1 cellular context compared by ENCODE assay signal in genomic region chr12:46382974-46383653, GRCh38.
TF ChIP-seq lines count a peak whose summit lies in the region.

No MANE protein-coding gene starts in this region.

TF ChIP-seq in K562, 482 proteins besides CTCF, POLR2A, EP300 and RAD21 (continued from another document and continues in another):
- TF ChIP-seq ZNF407 (IDR thresholded peaks at IDR 0.05; ENCODE audit: low read depth) (no peak), MAZ (CRISPR knock-in tag; conservative IDR thresholded peaks at IDR 0.05 in 1 of 2, IDR thresholded peaks at IDR 0.05 in 1 of 2) (peak; percentile 87 to 96), MTA3 (IDR thresholded peaks at IDR 0.05; ENCODE audit: borderline replicate concordance) (peak; percentile 83), TBL1XR1 (IDR thresholded peaks at IDR 0.05; ENCODE audit: low read length in 2 of 2) (peak in 1 of 2 experiments; percentile 51; a peak in 1 of 4 replicates), BMI1 (IDR thresholded peaks at IDR 0.05; ENCODE audit: low read length) (no peak), SMAD4 (CRISPR knock-in tag; conservative IDR thresholded peaks at IDR 0.05) (peak; percentile 88), PRPF4 (IDR thresholded peaks at IDR 0.05; ENCODE audit: insufficient read depth, low read depth, low read length, poor library complexity, severe bottlenecking) (peak; percentile 65), WHSC1 (IDR thresholded peaks at IDR 0.05; ENCODE audit: low read length) (no peak), ZNF639 (CRISPR knock-in tag; conservative IDR thresholded peaks at IDR 0.05 in 1 of 2, IDR thresholded peaks at IDR 0.05 in 1 of 2) (peak in 1 of 2 experiments; percentile 82; a peak in 2 of 4 replicates), TCF15 (CRISPR knock-in tag; IDR thresholded peaks at IDR 0.05) (peak; percentile 68; the same call in 1 of the 2 replicates), RBBP5 (IDR thresholded peaks at IDR 0.05; ENCODE audit: borderline replicate concordance, insufficient read depth, low read length, poor library complexity, severe bottlenecking) (peak; percentile 57), NFXL1 (CRISPR knock-in tag; IDR thresholded peaks at IDR 0.05) (0 out of 2 replicates have a peak, but pooled peaks have one; percentile 57), RUNX1 (IDR thresholded peaks at IDR 0.05; ENCODE audit: low read depth) (0 out of 2 replicates have a peak, but pooled peaks have one; percentile 10), MLLT1 (IDR thresholded peaks at IDR 0.05) (0 out of 4 replicates have a peak, but pooled peaks of 1 of the 2 experiments have one; percentile 4), ZNF143 (CRISPR knock-in tag; IDR thresholded peaks at IDR 0.05) (no peak), RBM22 (IDR thresholded peaks at IDR 0.05; ENCODE audit: low read depth, low read length, poor library complexity, severe bottlenecking) (peak; percentile 9), NCOA6 (IDR thresholded peaks at IDR 0.05) (no peak), CBFA2T2 (conservative IDR thresholded peaks at IDR 0.05) (peak; percentile 66), FIP1L1 (IDR thresholded peaks at IDR 0.05; ENCODE audit: low read depth, low read length, poor library complexity, severe bottlenecking) (peak; percentile 76), TFAP4 (CRISPR knock-in tag; IDR thresholded peaks at IDR 0.05; ENCODE audit: borderline replicate concordance) (peak; percentile 70; the same call in 1 of the 2 replicates), FOXP1 (CRISPR knock-in tag; IDR thresholded peaks at IDR 0.05) (peak; percentile 85), HOXB6 (CRISPR knock-in tag; IDR thresholded peaks at IDR 0.05; ENCODE audit: borderline replicate concordance) (no peak), RBFOX2 (IDR thresholded peaks at IDR 0.05; ENCODE audit: low read depth, low read length) (peak; percentile 92), TBP (optimal IDR thresholded peaks at IDR 0.05; ENCODE audit: low read depth, low read length) (peak; percentile 56), CREM (IDR thresholded peaks at IDR 0.05; ENCODE audit: low read depth) (peak; percentile 33), ZNF121 (CRISPR knock-in tag; conservative IDR thresholded peaks at IDR 0.05) (no peak), ZNF57 (CRISPR knock-in tag; IDR thresholded peaks at IDR 0.05) (no peak), CREBBP (IDR thresholded peaks at IDR 0.05; ENCODE audit: low read depth, low read length) (no peak), E2F5 (CRISPR knock-in tag; IDR thresholded peaks at IDR 0.05) (no peak), SIN3B (IDR thresholded peaks at IDR 0.05; ENCODE audit: low read depth) (peak; percentile 37; the same call in 1 of the 2 replicates), ARID3B (CRISPR knock-in tag; IDR thresholded peaks at IDR 0.05; ENCODE audit: borderline replicate concordance) (peak; percentile 73; the same call in 1 of the 2 replicates), ZEB2 (IDR thresholded peaks at IDR 0.05) (no peak), YY1 (IDR thresholded peaks at IDR 0.05; ENCODE audit: borderline replicate concordance in 1 of 3, control insufficient read depth in 1 of 3, extremely low read depth in 1 of 3, insufficient read depth in 3 of 3, insufficient read length in 1 of 3, insufficient replicate concordance in 2 of 3, low read depth in 1 of 3, low read length in 2 of 3) (peak in 2 of 3 experiments; percentile 42 to 70), KLF1 (tag; IDR thresholded peaks at IDR 0.05) (peak; percentile 60; the same call in 1 of the 2 replicates), ZMIZ1 (IDR thresholded peaks at IDR 0.05; ENCODE audit: low read depth in 2 of 2, low read length in 2 of 2) (no peak), MNT (conservative IDR thresholded peaks at IDR 0.05) (peak; percentile 55 to 69)
